8 cellular contexts compared by ENCODE assay signal in genomic region chr1:4207842-4208692, GRCh38.
"Had no signal": no experiment of that assay in that cellular context is flagged by ENCODE, and none has a peak within 500 bp of the region (broad histone marks: within the 10 kb centered on the region; RNA-seq: fewer than 3 reads in every experiment).

No MANE protein-coding gene starts in this region.

- H3K4me3 ChIP-seq: GM23248, K562 had no signal

- FAIRE-seq: H54, HTR-8/SVneo, K562 had no signal

- H2AFZ ChIP-seq: GM23248 had no signal

- H3K9ac ChIP-seq: GM23248 had no signal

- H3K27ac ChIP-seq: GM23248 had no signal

- H3K4me3 Mint-ChIP-seq: H9 had no signal

- DNase-seq: GM23248, GOT3, H9, HCEC 1CT, IMR-90 had no signal
